Comparison of ENCODE assay signal across 22 cellular contexts in the genomic region with DNA sequence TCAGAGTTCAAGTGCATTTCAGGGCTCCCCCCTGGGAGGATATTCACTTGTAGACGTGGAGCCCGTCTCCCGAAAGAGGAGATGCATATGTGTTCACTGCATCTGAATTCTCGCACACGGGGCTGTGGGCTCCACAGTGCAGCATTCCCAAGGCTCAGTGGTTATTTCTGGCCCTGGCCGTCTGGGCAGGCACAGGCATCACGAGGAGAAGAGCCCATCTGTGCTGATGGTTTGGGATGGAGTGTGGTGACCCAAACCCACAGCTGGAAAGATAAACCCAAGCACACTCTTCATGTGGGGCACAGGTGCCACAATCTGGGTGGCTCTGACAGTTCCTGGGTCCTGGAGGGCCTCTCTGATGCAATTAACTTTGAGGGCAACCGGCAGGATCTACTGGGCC.
"Had no signal": no experiment of that assay in that cellular context is flagged by ENCODE, and none has a peak within 500 bp of the region (broad histone marks: within the 10 kb centered on the region; RNA-seq: fewer than 3 reads in every experiment).

No MANE protein-coding gene starts in this region.

- H3K36me3 ChIP-seq: MG63 had no signal

- H3K27me3 ChIP-seq: MG63 had no signal

- DNase-seq: IMR-90, Karpas-422, KG1, MG63, NCI-H1092 treated with DMSO at 0.1 percent for 48 hours, NCI-H1436, NCI-H187, NCI-H2029, NCI-H2081 treated with DMSO at 0.1 percent for 48 hours, NCI-H2171, NCI-H226, NCI-H446, NCI-H510A, NCI-H524 treated with DMSO at 0.1 percent for 48 hours, NCI-H69, NCI-H774, SHP77, SK-N-SH, SW 1271, T-cell had no signal

- H3K9ac ChIP-seq: SK-N-SH had no signal

- ATAC-seq: HepG2, T-cell had no signal

- H3K4me2 ChIP-seq: SK-N-SH had no signal

- H3K4me3 ChIP-seq: MG63 had no signal

- H3K9me3 ChIP-seq: MG63, SK-N-SH had no signal

- H3K27ac ChIP-seq: RWPE1 had no signal
